Comparison of ENCODE assay signal across 19 cellular contexts in the genomic region with DNA sequence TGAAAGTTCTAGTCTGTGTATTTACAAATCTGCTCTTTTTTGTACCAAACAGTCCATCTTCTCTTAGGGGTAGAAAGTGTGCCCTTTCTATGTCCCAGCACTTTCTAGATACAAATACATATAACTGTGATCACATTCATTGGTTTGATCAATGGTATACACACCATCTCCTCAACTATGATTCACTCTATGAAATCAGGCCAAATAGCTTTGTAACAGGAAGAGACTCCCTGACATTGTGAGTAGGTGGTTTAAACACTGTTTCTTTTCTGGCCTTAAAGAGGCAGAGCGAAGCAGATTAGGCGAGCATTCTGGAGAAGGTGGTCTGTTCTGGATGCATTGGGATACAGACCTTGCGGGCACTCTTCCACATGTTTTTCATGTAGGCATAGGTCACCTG. TPM values are rescaled to one million over a fixed set of nuclear protein-coding genes. Genes with fewer than 3 reads are reported as not detected.
DNase-seq lines count a peak whose midpoint lies in the region; ATAC-seq and TF ChIP-seq lines count a peak whose summit lies in the region.
"Had no signal": no experiment of that assay in that cellular context is flagged by ENCODE, and none has a peak within 500 bp of the region (broad histone marks: within the 10 kb centered on the region; RNA-seq: fewer than 3 reads in every experiment).

No MANE protein-coding gene starts in this region.

- BruUV-seq in mammary epithelial cell (replicated peaks; lab: Mats Ljungman, UMichigan): no TSS peak
- no TSS peak for BruUV-seq in A673 (replicated peaks; lab: Mats Ljungman, UMichigan)
- BruUV-seq in Caco-2 (replicated peaks; lab: Mats Ljungman, UMichigan): no TSS peak

- no peak overlapping the region for H2BK5ac ChIP-seq in mesenchymal stem cell (ENCODE audit: low read depth, low read length, poor library complexity, severe bottlenecking)

- TF ChIP-seq CTCF in mammary epithelial cell (conservative IDR thresholded peaks at IDR 0.05 in 1 of 2, IDR thresholded peaks at IDR 0.05 in 1 of 2; ENCODE audit: extremely low read depth in 1 of 2, insufficient read depth in 1 of 2, low read depth in 1 of 2, low read length in 2 of 2) (no peak), A673 (conservative IDR thresholded peaks at IDR 0.05; ENCODE audit: low read depth, low read length) (no peak), Caco-2 (IDR thresholded peaks at IDR 0.05; ENCODE audit: insufficient read depth in 1 of 2, low read depth in 1 of 2, low read length in 1 of 2, severe bottlenecking in 1 of 2, unreplicated experiment in 1 of 2) (no peak)

- no peak overlapping the region for H4K91ac ChIP-seq in mesenchymal stem cell (ENCODE audit: low read length)

- H2BK120ac ChIP-seq in mesenchymal stem cell (ENCODE audit: low read depth, low read length): no peak overlapping the region

- H2AFZ ChIP-seq in mammary epithelial cell (ENCODE audit: low read depth, low read length) (peak overlapping the region; percentile 36), mesenchymal stem cell (ENCODE audit: low read depth, low read length) (no peak overlapping the region)
- H2AFZ ChIP-seq: parathyroid adenoma had no signal

- peak overlapping the region; percentile 23 for H3K9ac ChIP-seq in mammary epithelial cell (ENCODE audit: insufficient read depth, low read length)
- peak overlapping the region; percentile 14 for H3K9ac ChIP-seq in mesenchymal stem cell (ENCODE audit: low read length)
- H3K9ac ChIP-seq: parathyroid adenoma had no signal

- H3K4me1 ChIP-seq in mammary epithelial cell (ENCODE audit: insufficient read depth, low read length) (peaks cover 57% of the 10 kb centered on the region), mesenchymal stem cell (ENCODE audit: control insufficient read depth, insufficient read depth, low read depth, low read length) (peaks cover 3% of the 10 kb centered on the region), A673 (ENCODE audit: insufficient read depth, low read length, poor library complexity, severe bottlenecking) (no peaks in the 10 kb centered on the region), Caco-2 (no peaks in the 10 kb centered on the region)
- H3K4me1 ChIP-seq: parathyroid adenoma, Peyer's patch had no signal

- in situ Hi-C loops in mammary epithelial cell (cut with MboI; ENCODE audit: low sequenced_read_pairs in 2 of 2): no loop called here

- no peaks in the 10 kb centered on the region for H3K27me3 Mint-ChIP-seq in Caco-2 (ENCODE audit: insufficient read depth, unreplicated experiment)
- H3K27me3 Mint-ChIP-seq: CD4-positive, CD25-positive, alpha-beta regulatory T cell; T-cell had no signal

- H3K9me3 Mint-ChIP-seq in Caco-2 (ENCODE audit: unreplicated experiment): no peaks in the 10 kb centered on the region
- H3K9me3 Mint-ChIP-seq: T-cell had no signal

- no peaks in the 10 kb centered on the region for H4K20me1 ChIP-seq in mammary epithelial cell (ENCODE audit: insufficient read depth, low read length)

- no peak overlapping the region for H2BK15ac ChIP-seq in mesenchymal stem cell (ENCODE audit: low read depth, poor library complexity, severe bottlenecking)

- H3K4me2 ChIP-seq in mammary epithelial cell (ENCODE audit: insufficient read depth, low read depth, low read length): peak overlapping the region; percentile 66
- no peak overlapping the region for H3K4me2 ChIP-seq in mesenchymal stem cell (ENCODE audit: low read length, poor library complexity, severe bottlenecking)

- intact Hi-C loops in mammary epithelial cell (cut with micrococcal nuclease) (no loop called here), A673 (cut with micrococcal nuclease; ENCODE audit: unreplicated experiment) (no loop called here), Caco-2 (cut with micrococcal nuclease; ENCODE audit: unreplicated experiment) (no loop called here)

- no peak overlapping the region for H4K8ac ChIP-seq in mesenchymal stem cell (ENCODE audit: low read length)

- no peak overlapping the region for H3K23ac ChIP-seq in mesenchymal stem cell (ENCODE audit: low read length in 2 of 2)

- H2BK12ac ChIP-seq in mesenchymal stem cell (ENCODE audit: low read length in 2 of 2): no peak overlapping the region

- no peak overlapping the region for H3K14ac ChIP-seq in mesenchymal stem cell (ENCODE audit: low read length in 2 of 2)

- H2AK5ac ChIP-seq in mesenchymal stem cell (ENCODE audit: low read length, severe bottlenecking): no peak overlapping the region

- H3K27ac ChIP-seq in mammary epithelial cell (ENCODE audit: insufficient read depth, low read depth, low read length) (peak overlapping the region; percentile 51), mesenchymal stem cell (ENCODE audit: low read length, poor library complexity, severe bottlenecking) (no peak overlapping the region), A673 (ENCODE audit: low read depth, low read length, poor library complexity, severe bottlenecking) (no peak overlapping the region)
- H3K27ac ChIP-seq: parathyroid adenoma, Peyer's patch had no signal

- ATAC-seq in HG03045 (IDR thresholded peaks at IDR 0.05; ENCODE audit: unreplicated experiment): no peak
- ATAC-seq: mucosa of descending colon, T-cell had no signal

- no peak overlapping the region for H3K4me3 Mint-ChIP-seq in Caco-2 (ENCODE audit: unreplicated experiment)
- H3K4me3 Mint-ChIP-seq: CD4-positive, CD25-positive, alpha-beta regulatory T cell; T-cell had no signal

- H3K4me1 Mint-ChIP-seq in Caco-2 (ENCODE audit: low read depth, unreplicated experiment): no peaks in the 10 kb centered on the region
- H3K4me1 Mint-ChIP-seq: T-cell had no signal

- H3K79me2 ChIP-seq in mammary epithelial cell (ENCODE audit: insufficient read depth, low read length): no peaks in the 10 kb centered on the region
- H3K79me2 ChIP-seq: parathyroid adenoma had no signal

- DNase-seq in EH (ENCODE audit: low read depth) (peak; percentile 34), M059J (ENCODE audit: low read depth) (peak; percentile 42), mammary epithelial cell (peak; percentile 61), mesenchymal stem cell (no peak), A673 (ENCODE audit: low spot score) (no peak), CD1c-positive myeloid dendritic cell (ENCODE audit: extremely low spot score) (no peak), Caco-2 (no peak)
- DNase-seq: activated CD4-positive, CD25-positive, alpha-beta regulatory T cell; CD4-positive, CD25-positive, alpha-beta regulatory T cell; DND-41; effector CD8-positive, alpha-beta T cell; glutamatergic neuron; mucosa of descending colon; NCI-H187 treated with DMSO at 0.1 percent for 48 hours; NCI-H526; Peyer's patch; T-cell had no signal

- no peak overlapping the region for H3K27ac Mint-ChIP-seq in Caco-2 (ENCODE audit: unreplicated experiment)
- H3K27ac Mint-ChIP-seq: T-cell had no signal

- H3K9me3 ChIP-seq in mammary epithelial cell (replicated peaks; ENCODE audit: insufficient read depth, low read length) (no peaks in the 10 kb centered on the region), mesenchymal stem cell (ENCODE audit: control insufficient read depth, low read length) (no peaks in the 10 kb centered on the region), A673 (ENCODE audit: low read depth, low read length, poor library complexity, severe bottlenecking) (no peaks in the 10 kb centered on the region), Caco-2 (no peaks in the 10 kb centered on the region)
- H3K9me3 ChIP-seq: mucosa of descending colon, Peyer's patch had no signal

- POLR2A ChIA-PET in A673 (lab: Charles Lee; ENCODE audit: low non-redundant PET): no interaction called here
- POLR2A ChIA-PET in Caco-2 (lab: Charles Lee): no interaction called here

- CTCF ChIA-PET in mammary epithelial cell (lab: Charles Lee; ENCODE audit: low non-redundant PET) (no interaction called here), A673 (lab: Charles Lee) (no interaction called here), Caco-2 (lab: Charles Lee) (no interaction called here)

- no peak overlapping the region for H3K4me3 ChIP-seq in mammary epithelial cell (replicated peaks in 1 of 3; ENCODE audit: insufficient read depth in 1 of 3, low read depth in 2 of 3, low read length in 3 of 3)
- H3K4me3 ChIP-seq in mesenchymal stem cell (ENCODE audit: insufficient read depth in 1 of 2, low read depth in 1 of 2, low read length in 2 of 2): peak overlapping the region in 1 of 2 experiments; percentile 20
- H3K4me3 ChIP-seq in A673 (ENCODE audit: low read depth, low read length, poor library complexity, severe bottlenecking): no peak overlapping the region
- no peak overlapping the region for H3K4me3 ChIP-seq in Caco-2 (ENCODE audit: low read depth, low read length)
- H3K4me3 ChIP-seq: mucosa of descending colon, Peyer's patch had no signal

- H3K4ac ChIP-seq in mesenchymal stem cell (ENCODE audit: low read depth in 1 of 2, low read length in 2 of 2): no peak overlapping the region

- no peak overlapping the region for H3K18ac ChIP-seq in mesenchymal stem cell (ENCODE audit: low read depth in 1 of 2, low read length in 2 of 2)

- H3K36me3 ChIP-seq in mammary epithelial cell (ENCODE audit: insufficient read depth, low read length) (peaks cover 2% of the 10 kb centered on the region), mesenchymal stem cell (ENCODE audit: control insufficient read depth in 1 of 2, insufficient read depth in 2 of 2, low read depth in 1 of 2, low read length in 2 of 2) (peaks cover 26 to 42% of the 10 kb centered on the region in 2 experiments), A673 (ENCODE audit: insufficient read depth, low read length, poor library complexity, severe bottlenecking) (peaks cover 22% of the 10 kb centered on the region), Caco-2 (ENCODE audit: control insufficient read depth, insufficient read depth, low read length) (no peaks in the 10 kb centered on the region)

- 33% methylated on average over 3 of the region's 3 CpGs for WGBS in mammary epithelial cell (ENCODE audit: low coverage, missing lambda C conversion rate)
- 99% methylated on average over 3 of the region's 3 CpGs for WGBS in mesenchymal stem cell

- H3K27me3 ChIP-seq in mammary epithelial cell (ENCODE audit: insufficient read depth, low read length): no peaks in the 10 kb centered on the region
- H3K27me3 ChIP-seq in mesenchymal stem cell (ENCODE audit: control insufficient read depth in 1 of 2, insufficient read depth in 1 of 2, low read length in 2 of 2): no peaks in the 10 kb centered on the region
- no peaks in the 10 kb centered on the region for H3K27me3 ChIP-seq in A673 (replicated peaks; ENCODE audit: insufficient read depth, low read depth, low read length, poor library complexity)
- H3K27me3 ChIP-seq in Caco-2 (replicated peaks; ENCODE audit: control insufficient read depth, insufficient read depth, low read length): no peaks in the 10 kb centered on the region
- H3K27me3 ChIP-seq: Peyer's patch had no signal

- peaks cover 18% of the 10 kb centered on the region for H3K36me3 Mint-ChIP-seq in Caco-2 (ENCODE audit: insufficient read depth, unreplicated experiment)

- dilution Hi-C loops in mammary epithelial cell (cut with HindIII; ENCODE audit: low sequenced_read_pairs): no loop called here

- peaks cover 3% of the 10 kb centered on the region for H3K79me1 ChIP-seq in mesenchymal stem cell (replicated peaks; ENCODE audit: low read length, poor library complexity, severe bottlenecking)

RNA-seq across cellular contexts. Expression of gene EXOSC10, which starts 39.3 kb away (rescaled TPM):
- 57.0 and 68.4 TPM in 2 replicates for total RNA-seq in M059J (2014; rRNA removed; shearing (Covaris generic))
- total RNA-seq in mammary epithelial cell: 10 to 100 TPM; 62.0 to 66.6 TPM
- polyA plus RNA-seq in mammary epithelial cell: 72.4 TPM
- polyA minus RNA-seq in mammary epithelial cell: 43.9 TPM
- 46.0 TPM for polyA plus RNA-seq in mesenchymal stem cell (2013, experiment 1 of 2)
- 42.0 TPM for polyA plus RNA-seq in mesenchymal stem cell (2013, experiment 2 of 2)
- 112 and 119 TPM in 2 replicates for total RNA-seq in A673 (2021)
- 80.8 and 83.7 TPM in 2 replicates for total RNA-seq in Caco-2 (2022)

RNA-seq across cellular contexts. Expression of gene ANGPTL7, which starts 50.2 kb away (rescaled TPM):
- total RNA-seq in M059J (2014; rRNA removed; shearing (Covaris generic)): 0.12 and 0.22 TPM in 2 replicates
- total RNA-seq in mammary epithelial cell (1 to 10 TPM in 1 of 2 donors, not detected in 1; 2.3 TPM), A673 (2021) (not detected in 2 replicates), Caco-2 (2022) (not detected in 2 replicates)
- not detected for polyA plus RNA-seq in mammary epithelial cell
- not detected for polyA minus RNA-seq in mammary epithelial cell
- not detected for polyA plus RNA-seq in mesenchymal stem cell (2013, experiment 1 of 2)
- polyA plus RNA-seq in mesenchymal stem cell (2013, experiment 2 of 2): not detected
- total RNA-seq: CD4-positive, CD25-positive, alpha-beta regulatory T cell; T-cell had no signal
- polyA plus RNA-seq: CD4-positive, CD25-positive, alpha-beta regulatory T cell had no signal

Comparison
In these comparisons a context has a peak if more than half of its experiments do, and no peak if none do; other contexts are left out.
1. DNase-seq: peak in EH (single experiment), M059J (single experiment) and mammary epithelial cell (single experiment); none in mesenchymal stem cell (single experiment), A673 (single experiment), CD1c-positive myeloid dendritic cell (single experiment) and Caco-2 (0 of 2).